In genomic region chr1:103525607-103526507, GRCh38 we compare ENCODE assay signal across 8 cellular contexts. TPM values are rescaled to one million over a fixed set of nuclear protein-coding genes. Genes with fewer than 3 reads are reported as not detected.
DNase-seq lines count a peak whose midpoint lies in the region; ATAC-seq lines count a peak whose summit lies in the region.

RNPC3 (plus strand) TSS chr1:103525699; CDS start chr1:103526071, 372 bp downstream.

- POLR2A ChIA-PET in CD8-positive, alpha-beta memory T cell (lab: Charles Lee), result interaction anchor here (3.6 kb wide), 1 partner anchor 11 kb away, joined by 13 read pairs; no protein-coding TSS in a partner anchor
- POLR2A ChIA-PET in activated CD8-positive, alpha-beta memory T cell treated with anti-CD3 and anti-CD28 coated beads for 36 hours (lab: Charles Lee), result interaction anchor here (0.5 kb wide), 1 partner anchor 32 kb away, joined by 3 read pairs; no protein-coding TSS in a partner anchor

- peak; percentile 82 to 90 (median 88) for DNase-seq in CD8-positive, alpha-beta memory T cell
- DNase-seq in HS-5 (ENCODE audit: low read depth) (peak; percentile 83), memory B cell (ENCODE audit: low spot score in 2 of 2) (peak; percentile 86 to 87)
- DNase-seq in NK-92 treated with Interleukin-12 subunit alpha and Interleukin-12 subunit beta, amount 100 ng/mL, for 24 hours (lab: John Stamatoyannopoulos, UW), result peak; percentile 63
- peak; percentile 80 to 86 (median 83) for DNase-seq in effector memory CD8-positive, alpha-beta T cell
- peak; percentile 67 for DNase-seq in stimulated activated CD8-positive, alpha-beta memory T cell treated with anti-CD3 and anti-CD28 coated beads, Interleukin-12 subunit alpha, Interleukin-12 subunit beta, amount 100 ng/mL, for 24 hours (ENCODE audit: extremely low read depth)

- H3K27me3 ChIP-seq in CD8-positive, alpha-beta memory T cell (ENCODE audit: insufficient read depth, low read length, poor library complexity, severe bottlenecking), result no peaks in the 10 kb centered on the region

- ATAC-seq in GM19468 (IDR thresholded peaks at IDR 0.05; ENCODE audit: extremely low read depth, unreplicated experiment) (peak; percentile 42), memory B cell (ENCODE audit: low read depth) (peak; percentile 77)
- ATAC-seq in effector memory CD8-positive, alpha-beta T cell (replicated peaks), result peak; percentile 79

- H3K27ac ChIP-seq in CD8-positive, alpha-beta memory T cell (ENCODE audit: low read depth, low read length), result peak within 1 kb of the TSS; percentile 84

- H3K9me3 Mint-ChIP-seq in CD8-positive, alpha-beta memory T cell, result peaks cover 0 to 1% (median 0%) of the 10 kb centered on the region in 5 donors
- H3K9me3 Mint-ChIP-seq in effector memory CD8-positive, alpha-beta T cell, result no peaks in the 10 kb centered on the region
- no peaks in the 10 kb centered on the region for H3K9me3 Mint-ChIP-seq in memory B cell

- peak within 1 kb of the TSS; percentile 97 to 100 (median 99) for H3K4me3 Mint-ChIP-seq in CD8-positive, alpha-beta memory T cell
- peak within 1 kb of the TSS; percentile 98 for H3K4me3 Mint-ChIP-seq in effector memory CD8-positive, alpha-beta T cell
- peak within 1 kb of the TSS; percentile 99 for H3K4me3 Mint-ChIP-seq in memory B cell

- CTCF ChIA-PET in CD8-positive, alpha-beta memory T cell (lab: Charles Lee), result interaction anchor here (1.0 to 1.4 kb wide), 2 partner anchors 11 to 13 kb away, joined by 3 to 4 read pairs; no protein-coding TSS in a partner anchor
- CTCF ChIA-PET in activated CD8-positive, alpha-beta memory T cell treated with anti-CD3 and anti-CD28 coated beads for 36 hours (lab: Charles Lee), result no interaction called here

- no peaks in the 10 kb centered on the region for H3K9me3 ChIP-seq in CD8-positive, alpha-beta memory T cell (ENCODE audit: low read length)

- H3K27ac Mint-ChIP-seq in CD8-positive, alpha-beta memory T cell, result peak within 1 kb of the TSS; percentile 93 to 99 (median 99)
- peak within 1 kb of the TSS; percentile 97 to 99 for H3K27ac Mint-ChIP-seq in effector memory CD8-positive, alpha-beta T cell
- peak within 1 kb of the TSS; percentile 97 for H3K27ac Mint-ChIP-seq in memory B cell

- H3K36me3 Mint-ChIP-seq in CD8-positive, alpha-beta memory T cell, result peaks cover 0 to 28% (median 7%) of the 10 kb centered on the region in 3 donors
- H3K36me3 Mint-ChIP-seq in effector memory CD8-positive, alpha-beta T cell (ENCODE audit: insufficient read depth), result peaks cover 20% of the 10 kb centered on the region
- H3K36me3 Mint-ChIP-seq in memory B cell, result peaks cover 18% of the 10 kb centered on the region

- no peaks in the 10 kb centered on the region for H3K36me3 ChIP-seq in CD8-positive, alpha-beta memory T cell (ENCODE audit: insufficient read depth, low read length)

- peaks cover 52 to 61% (median 54%) of the 10 kb centered on the region in 3 donors for H3K4me1 Mint-ChIP-seq in CD8-positive, alpha-beta memory T cell
- H3K4me1 Mint-ChIP-seq in effector memory CD8-positive, alpha-beta T cell (ENCODE audit: low read depth in 2 of 2), result peaks cover 25 to 43% of the 10 kb centered on the region in 2 donors
- H3K4me1 Mint-ChIP-seq in memory B cell, result peaks cover 28% of the 10 kb centered on the region

- H3K4me1 ChIP-seq in CD8-positive, alpha-beta memory T cell (ENCODE audit: insufficient read depth, low read length), result peaks cover 41% of the 10 kb centered on the region

- peak within 1 kb of the TSS; percentile 86 for H3K4me3 ChIP-seq in CD8-positive, alpha-beta memory T cell (ENCODE audit: low read length)

- H3K27me3 Mint-ChIP-seq in CD8-positive, alpha-beta memory T cell, result no peaks in the 10 kb centered on the region
- no peaks in the 10 kb centered on the region for H3K27me3 Mint-ChIP-seq in effector memory CD8-positive, alpha-beta T cell
- no peaks in the 10 kb centered on the region for H3K27me3 Mint-ChIP-seq in memory B cell

RNA-seq across cellular contexts. Expression of gene RNPC3, which starts in this region (rescaled TPM):
- total RNA-seq in CD8-positive, alpha-beta memory T cell, result 10 to 100 TPM; 14.9 to 17.6 TPM
- polyA plus RNA-seq in CD8-positive, alpha-beta memory T cell, result 14.2 TPM
- 10 to 100 TPM; 15.0 to 15.1 TPM for total RNA-seq in activated CD8-positive, alpha-beta memory T cell treated with anti-CD3 and anti-CD28 coated beads for 36 hours

Comparison
In these comparisons a context has a peak if more than half of its experiments do, and no peak if none do; other contexts are left out.
1. Peak in every context shown above with its lines: DNase-seq, ATAC-seq, H3K4me3 ChIP-seq and H3K27ac ChIP-seq.